Comparison of ENCODE assay signal across 23 cellular contexts in the genomic region with DNA sequence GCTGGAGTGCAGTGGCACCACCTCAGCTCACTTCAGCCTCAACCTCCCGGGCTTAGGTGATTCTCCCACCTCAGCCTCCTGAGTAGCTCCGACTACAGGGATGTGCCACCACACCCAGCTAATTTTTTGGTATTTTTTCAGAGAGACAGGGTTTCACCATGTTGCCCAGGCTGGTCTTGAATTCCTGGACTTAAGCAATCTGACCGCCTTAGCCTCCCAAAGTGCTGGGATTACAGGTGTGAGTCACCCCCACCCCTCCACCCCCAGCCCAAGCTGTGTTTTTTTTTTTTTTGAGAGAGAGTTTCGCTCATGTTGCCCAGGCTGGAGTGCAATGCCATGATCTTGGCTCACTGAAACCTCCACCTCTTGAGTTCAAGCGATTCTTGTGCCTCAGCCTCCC.
DNase-seq lines count a peak whose midpoint lies in the region; FAIRE-seq and TF ChIP-seq lines count a peak whose summit lies in the region.
"Had no signal": no experiment of that assay in that cellular context is flagged by ENCODE, and none has a peak within 500 bp of the region (broad histone marks: within the 10 kb centered on the region; RNA-seq: fewer than 3 reads in every experiment).

No MANE protein-coding gene starts in this region.

- H3K14ac ChIP-seq in trophoblast cell (ENCODE audit: low read length) = no peak overlapping the region

- no CpG with 5 or more reads among the region's 5 CpGs for WGBS in trophoblast cell (ENCODE audit: extremely low coverage, insufficient coverage, insufficient read length)

- H2BK120ac ChIP-seq in trophoblast cell (ENCODE audit: insufficient read depth, low read length, poor library complexity) = no peak overlapping the region

- intact Hi-C loops in MCF 10A (cut with micrococcal nuclease) (no loop called here), breast epithelium (cut with DNase I; ENCODE audit: low total_unique reads) (no loop called here)

- H4K12ac ChIP-seq in trophoblast cell (ENCODE audit: low read depth, low read length) = no peak overlapping the region

- no peaks in the 10 kb centered on the region for H3K36me3 ChIP-seq in breast epithelium
- H3K36me3 ChIP-seq in bronchial epithelial cell (ENCODE audit: control insufficient read depth, insufficient read depth, low read length) = no peaks in the 10 kb centered on the region
- no peaks in the 10 kb centered on the region for H3K36me3 ChIP-seq in trophoblast cell (ENCODE audit: control insufficient read depth in 1 of 2, insufficient read depth in 2 of 2, low read length in 2 of 2)
- H3K36me3 ChIP-seq: BLaER1, HAP-1 had no signal

- H3K79me1 ChIP-seq in trophoblast cell (ENCODE audit: low read length) = no peaks in the 10 kb centered on the region

- no peak for FAIRE-seq in bronchial epithelial cell (lab: Jason Lieb, UNC)
- FAIRE-seq: A204.1, G401.6, GM12878, GM18507, H54 had no signal

- TF ChIP-seq CTCF in MCF 10A (IDR thresholded peaks at IDR 0.05; ENCODE audit: unreplicated experiment) (no peak), breast epithelium (IDR thresholded peaks at IDR 0.05) (no peak), bronchial epithelial cell (IDR thresholded peaks at IDR 0.05; ENCODE audit: insufficient read depth, low read length, severe bottlenecking) (no peak), GM13977 (IDR thresholded peaks at IDR 0.05; ENCODE audit: extremely low read depth, insufficient read depth, missing control alignments) (no peak)

- in situ Hi-C loops in GM13977 (cut with MboI; ENCODE audit: low pct_unique_long_range_greater_than_20kb, low sequenced_read_pairs, unreplicated experiment) = loop anchor here (10.0 kb wide), 1 partner anchor 381 kb away; no protein-coding TSS in a partner anchor

- no peak overlapping the region for H3K4me2 ChIP-seq in trophoblast cell (ENCODE audit: low read length)
- H3K4me2 ChIP-seq: BLaER1 had no signal

- DNase-seq in MCF 10A (ENCODE audit: unreplicated experiment) = peak; percentile 67
- DNase-seq in breast epithelium (ENCODE audit: low spot score in 2 of 2) = no peak
- peak; percentile 47 for DNase-seq in bronchial epithelial cell (ENCODE audit: low read depth)
- DNase-seq in trophoblast cell = peak; percentile 45 to 76
- DNase-seq in GM13977 (ENCODE audit: low spot score) = no peak
- DNase-seq in HK-2 (ENCODE audit: unreplicated experiment) = no peak
- DNase-seq: Caco-2; CD4-positive, CD25-positive, alpha-beta regulatory T cell; CD8-positive, alpha-beta T cell; DMS153; DND-41; GOT3; HFFc6 had no signal

- no peaks in the 10 kb centered on the region for H3K27me3 Mint-ChIP-seq in MCF 10A (ENCODE audit: insufficient read depth, unreplicated experiment)

- H3K27me3 ChIP-seq in breast epithelium = no peaks in the 10 kb centered on the region
- no peaks in the 10 kb centered on the region for H3K27me3 ChIP-seq in bronchial epithelial cell (ENCODE audit: control insufficient read depth, insufficient read depth, low read length)
- no peaks in the 10 kb centered on the region for H3K27me3 ChIP-seq in trophoblast cell (ENCODE audit: insufficient read depth, low read length)
- H3K27me3 ChIP-seq: BLaER1 had no signal

- CTCF ChIA-PET in MCF 10A (lab: Yijun Ruan, JAX) = interaction anchor here (0.6 to 3.9 kb wide), 11 partner anchors 15 to 371 kb away, joined by 3 to 39 read pairs (median 3); no protein-coding TSS in a partner anchor

- H3K9me3 Mint-ChIP-seq in MCF 10A (ENCODE audit: unreplicated experiment) = no peaks in the 10 kb centered on the region
- H3K9me3 Mint-ChIP-seq: CD4-positive, CD25-positive, alpha-beta regulatory T cell; CD8-positive, alpha-beta T cell; HFFc6 had no signal

- H4K91ac ChIP-seq in trophoblast cell (ENCODE audit: low read depth, low read length) = peak overlapping the region; percentile 43

- no peak overlapping the region for H3K27ac Mint-ChIP-seq in MCF 10A (ENCODE audit: low read depth, unreplicated experiment)
- H3K27ac Mint-ChIP-seq: B cell; CD8-positive, alpha-beta T cell; HFFc6 had no signal

- H3K27ac ChIP-seq in breast epithelium (no peak overlapping the region), trophoblast cell (ENCODE audit: low read depth, low read length) (no peak overlapping the region)
- H3K27ac ChIP-seq: 22Rv1, BLaER1, C4-2B had no signal

- no peak overlapping the region for H3K23ac ChIP-seq in trophoblast cell (ENCODE audit: low read length)

- POLR2A ChIA-PET in MCF 10A (lab: Yijun Ruan, JAX) = interaction anchor here (0.8 to 2.2 kb wide), 5 partner anchors 10 to 164 kb away, joined by 3 to 7 read pairs (median 3); no protein-coding TSS in a partner anchor

- BruUV-seq in MCF 10A (replicated peaks; lab: Mats Ljungman, UMichigan) = no TSS peak

- H4K8ac ChIP-seq in trophoblast cell (ENCODE audit: low read depth, low read length) = no peak overlapping the region

- no peak overlapping the region for H2BK12ac ChIP-seq in trophoblast cell (ENCODE audit: low read length)

- peaks cover 6% of the 10 kb centered on the region for H3K4me1 Mint-ChIP-seq in MCF 10A (ENCODE audit: insufficient read depth, unreplicated experiment)

- H3K36me3 Mint-ChIP-seq in MCF 10A (ENCODE audit: insufficient read depth, unreplicated experiment) = no peaks in the 10 kb centered on the region
- H3K36me3 Mint-ChIP-seq: CD4-positive, CD25-positive, alpha-beta regulatory T cell; CD8-positive, alpha-beta T cell had no signal

- no peaks in the 10 kb centered on the region for H3K4me1 ChIP-seq in breast epithelium
- H3K4me1 ChIP-seq in trophoblast cell (ENCODE audit: control insufficient read depth in 1 of 2, insufficient read depth in 2 of 2, low read length in 2 of 2) = peaks cover 7 to 11% of the 10 kb centered on the region in 2 experiments
- H3K4me1 ChIP-seq: HAP-1 had no signal

- no peak overlapping the region for H2AFZ ChIP-seq in trophoblast cell (ENCODE audit: insufficient read depth, low read length, poor library complexity)

- H2BK5ac ChIP-seq in trophoblast cell (ENCODE audit: low read depth, low read length, poor library complexity) = no peak overlapping the region

- no peak overlapping the region for H3K4me3 ChIP-seq in breast epithelium
- no peak overlapping the region for H3K4me3 ChIP-seq in bronchial epithelial cell (ENCODE audit: low read depth, low read length)
- H3K4me3 ChIP-seq in trophoblast cell (ENCODE audit: low read depth, low read length) = no peak overlapping the region
- H3K4me3 ChIP-seq: BLaER1, GM12878, HAP-1 had no signal

- no peak overlapping the region for H2AK5ac ChIP-seq in trophoblast cell (ENCODE audit: low read length)

- H3K4me3 Mint-ChIP-seq in MCF 10A (ENCODE audit: unreplicated experiment) = no peak overlapping the region
- H3K4me3 Mint-ChIP-seq: B cell; CD4-positive, CD25-positive, alpha-beta regulatory T cell; CD8-positive, alpha-beta T cell; HFFc6 had no signal

- no peak overlapping the region for H3K18ac ChIP-seq in trophoblast cell (ENCODE audit: low read length)

- H3K9ac ChIP-seq in trophoblast cell (ENCODE audit: low read length) = no peak overlapping the region
- H3K9ac ChIP-seq: BLaER1 had no signal

- no peak for TF ChIP-seq POLR2A in breast epithelium (IDR thresholded peaks at IDR 0.05)

- H3K4ac ChIP-seq in trophoblast cell (ENCODE audit: low read depth, low read length) = no peak overlapping the region

- H3K79me2 ChIP-seq in trophoblast cell (ENCODE audit: control insufficient read depth, insufficient read depth, low read length, poor library complexity) = peaks cover 1% of the 10 kb centered on the region

- H3K9me3 ChIP-seq in breast epithelium = no peaks in the 10 kb centered on the region
- no peaks in the 10 kb centered on the region for H3K9me3 ChIP-seq in trophoblast cell (ENCODE audit: insufficient read depth, low read depth, low read length)
- H3K9me3 ChIP-seq: BLaER1, Caco-2, HAP-1 had no signal

Comparison
In these comparisons a context has a peak if more than half of its experiments do, and no peak if none do; other contexts are left out.
1. DNase-seq: peak in MCF 10A (single experiment), bronchial epithelial cell (single experiment) and trophoblast cell (2 of 2); none in breast epithelium (0 of 2), GM13977 (single experiment) and HK-2 (single experiment).